ENCODE assay signal across 16 cellular contexts in the genomic region with DNA sequence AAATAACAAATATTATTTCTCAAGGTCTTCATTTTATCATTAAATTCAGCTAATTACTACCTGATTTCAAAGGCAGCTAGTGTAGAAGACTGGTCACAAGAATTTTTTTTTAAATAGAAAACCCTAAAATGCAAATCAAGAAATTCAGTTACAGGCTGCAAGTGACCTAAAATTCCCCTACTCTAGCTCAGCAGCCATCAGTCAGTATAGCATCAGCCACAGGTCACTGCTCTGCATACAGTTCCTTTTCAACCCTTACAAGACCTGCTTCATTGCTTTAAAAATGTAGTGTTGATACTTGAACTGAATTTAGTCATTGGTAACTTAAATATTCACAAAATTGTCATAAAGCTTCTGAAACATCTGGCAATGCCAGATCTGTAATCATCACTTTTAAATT. TPM values are rescaled to one million over a fixed set of nuclear protein-coding genes. Genes with fewer than 3 reads are reported as not detected.
DNase-seq lines count a peak whose midpoint lies in the region; ATAC-seq and TF ChIP-seq lines count a peak whose summit lies in the region.
"Had no signal": no experiment of that assay in that cellular context is flagged by ENCODE, and none has a peak within 500 bp of the region (broad histone marks: within the 10 kb centered on the region; RNA-seq: fewer than 3 reads in every experiment).

No MANE protein-coding gene starts in this region.

- ATAC-seq in HG02852 (IDR thresholded peaks at IDR 0.05; ENCODE audit: unreplicated experiment) (peak; percentile 47), activated B cell treated with CpG ODN at 0.5 μM for 24 hours (ENCODE audit: low read depth) (peak; percentile 57)
- peak; percentile 86 to 89 for ATAC-seq in stimulated activated naive B cell treated with anti-CD40 and anti-IgM and Interleukin-4, amounts not matched to agents 10 μg/mL and 1 μg/mL and 100 μg/mL, for 72 hours (replicated peaks)
- ATAC-seq: HCT116 had no signal

- peaks cover 4% of the 10 kb centered on the region for H3K4me1 Mint-ChIP-seq in activated B cell treated with CpG ODN at 0.5 μM for 24 hours
- peaks cover 0 to 6% of the 10 kb centered on the region in 2 donors for H3K4me1 Mint-ChIP-seq in stimulated activated naive B cell treated with anti-CD40 and anti-IgM and Interleukin-4, amounts not matched to agents 10 μg/mL and 1 μg/mL and 100 μg/mL, for 72 hours
- H3K4me1 Mint-ChIP-seq: CD4-positive, CD25-positive, alpha-beta regulatory T cell; IgD-negative memory B cell had no signal

- H3K36me3 Mint-ChIP-seq in activated B cell treated with CpG ODN at 0.5 μM for 24 hours (ENCODE audit: low read depth) = peaks cover 10% of the 10 kb centered on the region
- no peaks in the 10 kb centered on the region for H3K36me3 Mint-ChIP-seq in stimulated activated naive B cell treated with anti-CD40 and anti-IgM and Interleukin-4, amounts not matched to agents 10 μg/mL and 1 μg/mL and 100 μg/mL, for 72 hours
- H3K36me3 Mint-ChIP-seq: IgD-negative memory B cell had no signal

- DNase-seq in GM12865 (ENCODE audit: low read depth) (peak; percentile 12), activated B cell treated with CpG ODN at 0.5 μM for 24 hours (no peak), SW480 (ENCODE audit: low spot score) (no peak), NK-92 (lab: John Stamatoyannopoulos, UW; ENCODE audit: unreplicated experiment) (no peak)
- DNase-seq in stimulated activated naive B cell treated with anti-CD40 and anti-IgM and Interleukin-4, amounts not matched to agents 10 μg/mL and 1 μg/mL and 100 μg/mL, for 72 hours = no peak
- no peak for DNase-seq in stimulated activated CD4-positive, alpha-beta T cell treated with anti-CD3 and anti-CD28 coated beads, Interleukin-1b, Interleukin-23, amount 100 ng/mL, for 48 hours
- DNase-seq: 8988T; CD4-positive, CD25-positive, alpha-beta regulatory T cell; DMS 273 treated with DMSO at 0.1 percent for 48 hours; GM23248; KG1 had no signal

- no peak overlapping the region for H3K4me3 Mint-ChIP-seq in activated B cell treated with CpG ODN at 0.5 μM for 24 hours
- no peak overlapping the region for H3K4me3 Mint-ChIP-seq in stimulated activated naive B cell treated with anti-CD40 and anti-IgM and Interleukin-4, amounts not matched to agents 10 μg/mL and 1 μg/mL and 100 μg/mL, for 72 hours
- H3K4me3 Mint-ChIP-seq: CD4-positive, CD25-positive, alpha-beta regulatory T cell; IgD-negative memory B cell had no signal

- intact Hi-C loops in activated B cell treated with CpG ODN at 0.5 μM for 24 hours (cut with micrococcal nuclease) = no loop called here

- H3K27me3 Mint-ChIP-seq in activated B cell treated with CpG ODN at 0.5 μM for 24 hours = peaks cover 6% of the 10 kb centered on the region
- H3K27me3 Mint-ChIP-seq in stimulated activated naive B cell treated with anti-CD40 and anti-IgM and Interleukin-4, amounts not matched to agents 10 μg/mL and 1 μg/mL and 100 μg/mL, for 72 hours = peaks cover 6 to 14% of the 10 kb centered on the region in 2 donors
- H3K27me3 Mint-ChIP-seq: CD4-positive, CD25-positive, alpha-beta regulatory T cell had no signal

- POLR2A ChIA-PET in activated B cell treated with CpG ODN at 0.5 μM for 24 hours (lab: Charles Lee) = interaction anchor here (1.2 kb wide), 1 partner anchor 105 kb away, joined by 3 read pairs; no protein-coding TSS in a partner anchor

- H3K27ac Mint-ChIP-seq in activated B cell treated with CpG ODN at 0.5 μM for 24 hours = no peak overlapping the region
- H3K27ac Mint-ChIP-seq in stimulated activated naive B cell treated with anti-CD40 and anti-IgM and Interleukin-4, amounts not matched to agents 10 μg/mL and 1 μg/mL and 100 μg/mL, for 72 hours = no peak overlapping the region
- H3K27ac Mint-ChIP-seq: CD4-positive, CD25-positive, alpha-beta regulatory T cell; IgD-negative memory B cell had no signal

- TF ChIP-seq CTCF in GM12865 (IDR thresholded peaks at IDR 0.05; ENCODE audit: insufficient read depth, low read depth, low read length, missing control alignments) (no peak), activated B cell treated with CpG ODN at 0.5 μM for 24 hours (IDR thresholded peaks at IDR 0.05) (no peak)

- CTCF ChIA-PET in activated B cell treated with CpG ODN at 0.5 μM for 24 hours (lab: Charles Lee) = interaction anchor here (1.0 to 1.7 kb wide), 3 partner anchors 66 to 105 kb away, joined by 3 to 4 read pairs (median 3); no protein-coding TSS in a partner anchor

- H3K9me3 Mint-ChIP-seq in activated B cell treated with CpG ODN at 0.5 μM for 24 hours = no peaks in the 10 kb centered on the region
- H3K9me3 Mint-ChIP-seq in stimulated activated naive B cell treated with anti-CD40 and anti-IgM and Interleukin-4, amounts not matched to agents 10 μg/mL and 1 μg/mL and 100 μg/mL, for 72 hours = peaks cover 0 to 1% of the 10 kb centered on the region in 2 donors
- H3K9me3 Mint-ChIP-seq: CD4-positive, CD25-positive, alpha-beta regulatory T cell; IgD-negative memory B cell had no signal

- H3K4me3 ChIP-seq in GM12865 (ENCODE audit: low read depth, low read length) = no peak overlapping the region
- H3K4me3 ChIP-seq: BLaER1 treated with 17β-estradiol and CSF1 and Interleukin-3, amounts not matched to agents 10 nM and 100 nM; GM23248 had no signal

RNA-seq across cellular contexts. Expression of a gene that starts 9.5 kb away (rescaled TPM):
- not detected in 2 replicates for total RNA-seq in activated B cell treated with CpG ODN at 0.5 μM for 24 hours
- total RNA-seq: CD4-positive, CD25-positive, alpha-beta regulatory T cell; Daoy; GM23248 had no signal

RNA-seq across cellular contexts. Expression of a gene that starts 42.0 kb away (rescaled TPM):
- 0.44 and 0.71 TPM in 2 replicates for total RNA-seq in activated B cell treated with CpG ODN at 0.5 μM for 24 hours
